Comparison of ENCODE assay signal across 19 cellular contexts in genomic region chr5:116303810-116304209, GRCh38.
DNase-seq lines count a peak whose midpoint lies in the region; ATAC-seq and TF ChIP-seq lines count a peak whose summit lies in the region.
"Had no signal": no experiment of that assay in that cellular context is flagged by ENCODE, and none has a peak within 500 bp of the region (broad histone marks: within the 10 kb centered on the region; RNA-seq: fewer than 3 reads in every experiment).

No MANE protein-coding gene starts in this region.

- H2BK12ac ChIP-seq in H9 (ENCODE audit: insufficient read length, low read depth, low read length): no peak overlapping the region

- ATAC-seq in activated CD8-positive, alpha-beta T cell treated with anti-CD3 and anti-CD28 coated beads, Interleukin-2, amount 10 ng/mL, durations not matched to agents 7 days and 5 days: no peak
- ATAC-seq: GM12878, HCT116 had no signal

- no peaks in the 10 kb centered on the region for H3K27me3 ChIP-seq in H9 (ENCODE audit: insufficient read depth, low read length)
- H3K27me3 ChIP-seq: Peyer's patch had no signal

- H2BK15ac ChIP-seq in H9 (ENCODE audit: low read depth, low read length): no peak overlapping the region

- H4K20me1 ChIP-seq in H9 (ENCODE audit: control insufficient read depth, insufficient read depth, insufficient read length): no peaks in the 10 kb centered on the region

- no peak for TF ChIP-seq CTCF in 22Rv1 (IDR thresholded peaks at IDR 0.05)
- no peak for TF ChIP-seq CTCF in epithelial cell of proximal tubule (conservative IDR thresholded peaks at IDR 0.05; ENCODE audit: low read depth, low read length)
- no peak for TF ChIP-seq CTCF in H9 (conservative IDR thresholded peaks at IDR 0.05)

- CTCF ChIA-PET in activated CD8-positive, alpha-beta T cell treated with anti-CD3 and anti-CD28 coated beads, Interleukin-2, amount 10 ng/mL, durations not matched to agents 7 days and 5 days (lab: Charles Lee): no interaction called here

- H3K4me1 Mint-ChIP-seq in activated CD8-positive, alpha-beta T cell treated with anti-CD3 and anti-CD28 coated beads, Interleukin-2, amount 10 ng/mL, durations not matched to agents 7 days and 5 days (ENCODE audit: low read depth): no peaks in the 10 kb centered on the region
- H3K4me1 Mint-ChIP-seq in H9: peaks cover 8 to 9% of the 10 kb centered on the region in 2 experiments

- no peak overlapping the region for H3K9ac ChIP-seq in H9 (ENCODE audit: extremely low read depth, insufficient read length, low read length)
- H3K9ac ChIP-seq: SK-N-SH had no signal

- no peak overlapping the region for H2AFZ ChIP-seq in H9 (ENCODE audit: low read length)

- no peaks in the 10 kb centered on the region for H3K9me3 ChIP-seq in H9 (ENCODE audit: control insufficient read depth, low read depth, low read length)

- no peak overlapping the region for H3K4me3 Mint-ChIP-seq in activated CD8-positive, alpha-beta T cell treated with anti-CD3 and anti-CD28 coated beads, Interleukin-2, amount 10 ng/mL, durations not matched to agents 7 days and 5 days
- no peak overlapping the region for H3K4me3 Mint-ChIP-seq in H9

- H2BK5ac ChIP-seq in H9 (ENCODE audit: insufficient read length, low read length): no peak overlapping the region

- H3T11ph ChIP-seq in H9 (ENCODE audit: low read length): no peak overlapping the region

- no peak overlapping the region for H3K18ac ChIP-seq in H9 (ENCODE audit: insufficient read length, low read depth, low read length)

- no peak overlapping the region for H4K5ac ChIP-seq in H9 (ENCODE audit: insufficient read length, low read depth, low read length)

- H3K27ac ChIP-seq in 22Rv1: peak overlapping the region; percentile 43
- no peak overlapping the region for H3K27ac ChIP-seq in H9 (ENCODE audit: insufficient read length, low read depth, low read length)
- H3K27ac ChIP-seq: Peyer's patch had no signal

- no peaks in the 10 kb centered on the region for H3K4me1 ChIP-seq in H9 (ENCODE audit: insufficient read depth, low read length)
- H3K4me1 ChIP-seq: Peyer's patch had no signal

- H2BK120ac ChIP-seq in H9 (ENCODE audit: low read depth, low read length, poor library complexity, severe bottlenecking): no peak overlapping the region

- H3K79me2 ChIP-seq in H9 (ENCODE audit: insufficient read depth, low read length): no peaks in the 10 kb centered on the region

- no peaks in the 10 kb centered on the region for H3K79me1 ChIP-seq in H9 (ENCODE audit: insufficient read depth, low read depth, low read length, poor library complexity, severe bottlenecking)

- H3K9me3 Mint-ChIP-seq in activated CD8-positive, alpha-beta T cell treated with anti-CD3 and anti-CD28 coated beads, Interleukin-2, amount 10 ng/mL, durations not matched to agents 7 days and 5 days (ENCODE audit: insufficient read depth): peaks cover 12% of the 10 kb centered on the region
- H3K9me3 Mint-ChIP-seq in H9: peaks cover 4 to 5% of the 10 kb centered on the region in 2 experiments

- no peak overlapping the region for H2BK20ac ChIP-seq in H9 (ENCODE audit: low read depth, low read length, poor library complexity, severe bottlenecking)

- H3K27me3 Mint-ChIP-seq in activated CD8-positive, alpha-beta T cell treated with anti-CD3 and anti-CD28 coated beads, Interleukin-2, amount 10 ng/mL, durations not matched to agents 7 days and 5 days (ENCODE audit: low read depth): no peaks in the 10 kb centered on the region
- H3K27me3 Mint-ChIP-seq in H9 (ENCODE audit: low read depth): no peaks in the 10 kb centered on the region

- H3K4ac ChIP-seq in H9 (ENCODE audit: low read depth, low read length): no peak overlapping the region

- no CpG with 5 or more reads among the region's 4 CpGs for WGBS in H9 (ENCODE audit: extremely low coverage, insufficient read length, low lambda C conversion rate)

- POLR2A ChIA-PET in activated CD8-positive, alpha-beta T cell treated with anti-CD3 and anti-CD28 coated beads, Interleukin-2, amount 10 ng/mL, durations not matched to agents 7 days and 5 days (lab: Charles Lee): no interaction called here

- no peak overlapping the region for H3K23ac ChIP-seq in H9 (ENCODE audit: insufficient read length, low read depth, low read length)

- no peak overlapping the region for H3K4me2 ChIP-seq in H9 (ENCODE audit: insufficient read depth, insufficient read length, low read length)
- H3K4me2 ChIP-seq: SK-N-SH had no signal

- H4K91ac ChIP-seq in H9 (ENCODE audit: insufficient read length, low read depth, low read length): no peak overlapping the region

- H3K4me3 ChIP-seq in epithelial cell of proximal tubule (ENCODE audit: low read depth, low read length): no peak overlapping the region
- H3K4me3 ChIP-seq: GM12878, Peyer's patch had no signal

- no peak overlapping the region for H4K8ac ChIP-seq in H9 (replicated peaks; ENCODE audit: insufficient read length, low read depth, low read length)

- H2AK5ac ChIP-seq in H9 (ENCODE audit: insufficient read length, low read length): no peak overlapping the region

- H3K56ac ChIP-seq in H9 (ENCODE audit: insufficient read length, low read depth, low read length): no peak overlapping the region

- DNase-seq in NCI-H1417 treated with DMSO at 0.1 percent for 48 hours (lab: John Stamatoyannopoulos, UW) (peak; percentile 16), NCI-H526 treated with DMSO at 0.1 percent for 48 hours (lab: John Stamatoyannopoulos, UW) (peak; percentile 77), epithelial cell of proximal tubule (ENCODE audit: low read depth) (peak; percentile 15), dedifferentiated amniotic fluid mesenchymal stem cell (ENCODE audit: extremely low spot score) (no peak), H9 (no peak)
- DNase-seq in activated CD8-positive, alpha-beta T cell treated with anti-CD3 and anti-CD28 coated beads, Interleukin-2, amount 10 ng/mL, durations not matched to agents 7 days and 5 days: no peak
- no peak for DNase-seq in activated CD4-positive, CD25-positive, alpha-beta regulatory T cell treated with anti-CD3 and anti-CD28 coated beads, Interleukin-2, amount 50 U/mL, for 72 hours
- DNase-seq: C1 segment of cervical spinal cord, DMS53, MV-4-11, NCI-H187 treated with DMSO at 0.1 percent for 48 hours, NCI-H2227 treated with DMSO at 0.1 percent for 48 hours, NCI-H524 treated with DMSO at 0.1 percent for 48 hours, Peyer's patch, Right ventricle myocardium superior, SK-N-SH had no signal

- H3K14ac ChIP-seq in H9 (ENCODE audit: insufficient read depth, low read length): no peak overlapping the region

- H3K27ac Mint-ChIP-seq in activated CD8-positive, alpha-beta T cell treated with anti-CD3 and anti-CD28 coated beads, Interleukin-2, amount 10 ng/mL, durations not matched to agents 7 days and 5 days: no peak overlapping the region
- no peak overlapping the region; a peak in 1 of 7 replicates for H3K27ac Mint-ChIP-seq in H9

- no peaks in the 10 kb centered on the region for H3K23me2 ChIP-seq in H9 (ENCODE audit: insufficient read length, low read depth, low read length, poor library complexity, severe bottlenecking)

- peaks cover 45% of the 10 kb centered on the region for H3K36me3 Mint-ChIP-seq in activated CD8-positive, alpha-beta T cell treated with anti-CD3 and anti-CD28 coated beads, Interleukin-2, amount 10 ng/mL, durations not matched to agents 7 days and 5 days (ENCODE audit: low read depth)
- peaks cover 22 to 31% (median 27%) of the 10 kb centered on the region in 3 experiments for H3K36me3 Mint-ChIP-seq in H9 (ENCODE audit: insufficient read depth in 1 of 3, low read depth in 3 of 3)

Comparison
In these comparisons a context has a peak if more than half of its experiments do, and no peak if none do; other contexts are left out.
1. DNase-seq: peak in NCI-H1417 treated with DMSO at 0.1 percent for 48 hours (single experiment), NCI-H526 treated with DMSO at 0.1 percent for 48 hours (single experiment) and epithelial cell of proximal tubule (single experiment); none in dedifferentiated amniotic fluid mesenchymal stem cell (single experiment), activated CD8-positive, alpha-beta T cell treated with anti-CD3 and anti-CD28 coated beads, Interleukin-2, amount 10 ng/mL, durations not matched to agents 7 days and 5 days (single experiment), H9 (single experiment) and activated CD4-positive, CD25-positive, alpha-beta regulatory T cell treated with anti-CD3 and anti-CD28 coated beads, Interleukin-2, amount 50 U/mL, for 72 hours (single experiment).